3 cellular contexts compared by ENCODE assay signal in the genomic region with DNA sequence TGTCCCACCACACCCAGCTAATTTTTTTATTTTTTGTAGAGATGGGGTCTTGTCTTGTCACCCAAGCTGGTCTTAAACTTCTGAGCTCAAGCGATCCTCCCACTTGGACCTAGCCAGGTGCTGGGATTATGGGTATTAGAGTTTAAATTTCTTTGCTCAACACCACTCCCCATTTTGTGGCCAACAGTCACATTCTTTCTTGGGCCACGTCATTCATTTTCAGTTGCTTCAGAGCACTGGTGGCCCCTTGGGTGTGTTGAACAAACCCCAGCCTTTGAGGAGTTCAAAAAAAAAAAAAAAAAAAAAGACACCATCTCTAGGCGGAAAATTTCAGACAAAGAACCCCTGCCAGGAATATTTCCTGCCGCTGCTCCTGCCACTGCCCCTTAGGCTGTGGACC. TPM values are rescaled to one million over a fixed set of nuclear protein-coding genes. Genes with fewer than 3 reads are reported as not detected.
"Had no signal": no experiment of that assay in that cellular context is flagged by ENCODE, and none has a peak within 500 bp of the region (broad histone marks: within the 10 kb centered on the region; RNA-seq: fewer than 3 reads in every experiment).

No MANE protein-coding gene starts in this region.

RNA-seq across cellular contexts. Expression of gene ZP3, which starts 32.3 kb away (rescaled TPM):
- total RNA-seq: cardiac septum had no signal

RNA-seq across cellular contexts. Expression of gene SSC4D, which starts 47.5 kb away (rescaled TPM):
- total RNA-seq: T-helper 17 cell had no signal

RNA-seq across cellular contexts. Expression of gene UPK3B, which starts 53.3 kb away (rescaled TPM):
- total RNA-seq: activated naive CD8-positive, alpha-beta T cell treated with anti-CD3 and anti-CD28 coated beads for 36 hours had no signal
